In the genomic region with DNA sequence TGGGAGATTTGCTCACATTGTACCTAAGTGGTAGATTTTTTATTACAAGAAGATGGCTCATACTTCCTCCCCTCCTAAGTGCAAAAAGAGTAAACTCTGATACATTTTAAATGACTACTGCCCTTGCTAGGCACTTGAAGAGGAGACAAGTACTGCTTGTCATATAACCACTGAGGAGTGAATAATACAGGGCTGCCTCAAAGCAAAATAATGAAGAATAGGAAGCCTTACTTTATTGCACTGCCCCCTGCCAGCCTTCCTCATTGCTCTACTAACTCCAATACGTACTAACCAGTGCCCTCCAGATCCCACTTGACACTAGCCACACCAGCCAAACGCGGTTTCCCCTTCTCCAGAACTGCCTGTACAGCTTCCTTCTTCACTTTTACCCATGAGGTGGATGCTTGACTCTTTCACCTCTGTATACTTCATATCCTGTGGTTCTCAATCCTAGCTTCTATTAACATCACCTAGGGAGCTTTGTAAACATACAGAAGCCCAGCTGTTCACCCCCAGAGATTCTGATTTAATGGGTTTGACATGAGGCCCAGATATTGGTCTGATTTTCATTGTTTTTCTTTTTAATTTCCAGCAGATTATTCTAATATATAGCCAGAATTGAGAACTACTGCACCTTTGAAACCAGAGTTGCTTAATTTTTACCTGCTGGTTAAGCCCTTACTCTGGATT, we compare ENCODE assay signal across 21 cellular contexts. TPM values are rescaled to one million over a fixed set of nuclear protein-coding genes. Genes with fewer than 3 reads are reported as not detected.
DNase-seq lines count a peak whose midpoint lies in the region; ATAC-seq, FAIRE-seq and TF ChIP-seq lines count a peak whose summit lies in the region.
"Had no signal": no experiment of that assay in that cellular context is flagged by ENCODE, and none has a peak within 500 bp of the region (broad histone marks: within the 10 kb centered on the region; RNA-seq: fewer than 3 reads in every experiment).

No MANE protein-coding gene starts in this region.

- in situ Hi-C loops in IMR-90 (cut with MboI; ENCODE audit: low sequenced_read_pairs) = no loop called here

- no peaks in the 10 kb centered on the region for H3K79me1 ChIP-seq in IMR-90 (ENCODE audit: low read depth in 1 of 2, low read length in 2 of 2)

- H3K27ac Mint-ChIP-seq in activated CD4-positive, alpha-beta memory T cell treated with anti-CD3 and anti-CD28 coated beads for 36 hours = no peak overlapping the region
- H3K27ac Mint-ChIP-seq: activated naive CD8-positive, alpha-beta T cell treated with anti-CD3 and anti-CD28 coated beads for 36 hours had no signal

- DNase-seq in D721Med (ENCODE audit: insufficient read length, low spot score) (no peak), IMR-90 (no peak), PC-9 (no peak), lung (ENCODE audit: low spot score) (no peak), NCI-H526 treated with DMSO at 0.1 percent for 48 hours (lab: John Stamatoyannopoulos, UW) (no peak), COLO668 (lab: John Stamatoyannopoulos, UW; ENCODE audit: unreplicated experiment) (no peak)
- DNase-seq in activated CD4-positive, alpha-beta memory T cell treated with anti-CD3 and anti-CD28 coated beads for 36 hours = no peak
- DNase-seq in activated CD4-positive, alpha-beta T cell treated with anti-CD3 and anti-CD28 coated beads, Interleukin-2, amount 50 U/mL, for 4 hours = no peak
- DNase-seq: activated CD4-positive, alpha-beta T cell treated with anti-CD3 and anti-CD28 coated beads, Interleukin-2, amount 50 U/mL, for 1 hour; activated naive CD8-positive, alpha-beta T cell treated with anti-CD3 and anti-CD28 coated beads for 36 hours; effector CD8-positive, alpha-beta T cell; kidney; midbrain; NCI-H446; Peyer's patch; stimulated activated CD4-positive, alpha-beta T cell treated with anti-CD3 and anti-CD28 coated beads, Interleukin-4, amount 100 ng/mL, for 4 hours; testis had no signal

- H3K9me1 ChIP-seq in IMR-90 (ENCODE audit: insufficient read depth, low read length) = 0 out of 2 replicates have a peak, but pooled peaks cover 3% of the 10 kb centered on the region

- H3K4ac ChIP-seq in IMR-90 (ENCODE audit: low read depth, low read length) = no peak overlapping the region

- H3K9me2 ChIP-seq in PC-9 (ENCODE audit: insufficient read depth) = no peaks in the 10 kb centered on the region

- no peak overlapping the region for H2AK5ac ChIP-seq in IMR-90 (ENCODE audit: low read depth, low read length)

- dilution Hi-C loops in IMR-90 (cut with HindIII; ENCODE audit: low sequenced_read_pairs, unreplicated experiment) = no loop called here

- peaks cover under 1% of the 10 kb centered on the region for H3K9me3 Mint-ChIP-seq in activated CD4-positive, alpha-beta memory T cell treated with anti-CD3 and anti-CD28 coated beads for 36 hours
- H3K9me3 Mint-ChIP-seq: activated naive CD8-positive, alpha-beta T cell treated with anti-CD3 and anti-CD28 coated beads for 36 hours had no signal

- H3K4me1 Mint-ChIP-seq in activated CD4-positive, alpha-beta memory T cell treated with anti-CD3 and anti-CD28 coated beads for 36 hours (ENCODE audit: low read depth) = no peaks in the 10 kb centered on the region
- H3K4me1 Mint-ChIP-seq: activated naive CD8-positive, alpha-beta T cell treated with anti-CD3 and anti-CD28 coated beads for 36 hours had no signal

- no peak overlapping the region for H2BK20ac ChIP-seq in IMR-90 (ENCODE audit: low read depth, low read length)

- H4K20me1 ChIP-seq in IMR-90 (ENCODE audit: insufficient read depth, low read length) (no peaks in the 10 kb centered on the region), PC-9 (ENCODE audit: insufficient read depth) (no peaks in the 10 kb centered on the region)

- no peak overlapping the region for H2BK5ac ChIP-seq in IMR-90 (ENCODE audit: low read depth, low read length, poor library complexity, severe bottlenecking)

- H3K18ac ChIP-seq in IMR-90 (ENCODE audit: low read depth, low read length) = no peak overlapping the region

- no peak overlapping the region for H3K9ac ChIP-seq in IMR-90 (ENCODE audit: low read depth, low read length)

- peak overlapping the region; percentile 23 for H2AK9ac ChIP-seq in IMR-90 (replicated peaks; ENCODE audit: low read depth, low read length, poor library complexity)

- ATAC-seq in IMR-90 (ENCODE audit: low read depth) (no peak; the same call in 1 of the 2 replicates), lung (ENCODE audit: insufficient read depth, low FRiP score) (peak; percentile 47)

- TF ChIP-seq POLR2A in IMR-90 (IDR thresholded peaks at IDR 0.05; ENCODE audit: low read depth, low read length) = no peak

- intact Hi-C loops in IMR-90 (cut with micrococcal nuclease) = no loop called here
- intact Hi-C loops in PC-9 (cut with micrococcal nuclease; ENCODE audit: unreplicated experiment) = no loop called here
- intact Hi-C loops in activated CD4-positive, alpha-beta memory T cell treated with anti-CD3 and anti-CD28 coated beads for 36 hours (cut with micrococcal nuclease) = no loop called here

- FAIRE-seq in D721Med (lab: Jason Lieb, UNC) = peak; percentile 58
- FAIRE-seq: kidney, TTC549 had no signal

- H3K9me3 ChIP-seq in IMR-90 (ENCODE audit: control insufficient read depth, insufficient read depth, low read length) (no peaks in the 10 kb centered on the region; the same call in 1 of the 2 replicates), PC-9 (ENCODE audit: insufficient read depth, low read depth) (no peaks in the 10 kb centered on the region), lung (ENCODE audit: control insufficient read depth in 2 of 2, insufficient read depth in 1 of 2, low read length in 1 of 2) (no peaks in the 10 kb centered on the region)
- H3K9me3 ChIP-seq: HAP-1, Peyer's patch, testis had no signal

- H3K79me2 ChIP-seq in PC-9 (ENCODE audit: low read depth) = no peaks in the 10 kb centered on the region
- H3K79me2 ChIP-seq: hepatocyte had no signal

- peaks cover 2% of the 10 kb centered on the region for H3K36me3 Mint-ChIP-seq in activated CD4-positive, alpha-beta memory T cell treated with anti-CD3 and anti-CD28 coated beads for 36 hours

- H3K27me3 ChIP-seq in IMR-90 (ENCODE audit: control insufficient read depth, insufficient read depth, low read length) (no peaks in the 10 kb centered on the region), PC-9 (ENCODE audit: insufficient read depth, low read depth) (no peaks in the 10 kb centered on the region), lung (ENCODE audit: control insufficient read depth, insufficient read depth) (no peaks in the 10 kb centered on the region)
- H3K27me3 ChIP-seq: cardiac muscle cell, hepatocyte, Peyer's patch, testis had no signal

- no peak overlapping the region for H3K4me3 Mint-ChIP-seq in activated CD4-positive, alpha-beta memory T cell treated with anti-CD3 and anti-CD28 coated beads for 36 hours
- H3K4me3 Mint-ChIP-seq: activated naive CD8-positive, alpha-beta T cell treated with anti-CD3 and anti-CD28 coated beads for 36 hours had no signal

- no peak overlapping the region for H3K4me2 ChIP-seq in IMR-90 (ENCODE audit: low read depth, low read length)
- no peak overlapping the region for H3K4me2 ChIP-seq in PC-9
- H3K4me2 ChIP-seq: hepatocyte had no signal

- TF ChIP-seq RAD21 in IMR-90 (IDR thresholded peaks at IDR 0.05; ENCODE audit: low read length) = no peak

- H3K4me1 ChIP-seq in IMR-90 (ENCODE audit: control insufficient read depth, insufficient read depth, low read length) (no peaks in the 10 kb centered on the region; the same call in 1 of the 2 replicates), PC-9 (replicated peaks; ENCODE audit: insufficient read depth) (0 out of 2 replicates have a peak, but pooled peaks cover 8% of the 10 kb centered on the region), lung (ENCODE audit: control insufficient read depth in 2 of 2, insufficient read depth in 2 of 2, low read length in 2 of 2) (no peaks in the 10 kb centered on the region)
- H3K4me1 ChIP-seq: Peyer's patch, testis had no signal

- H3K56ac ChIP-seq in IMR-90 (ENCODE audit: extremely low read depth, insufficient read depth, low read length) = no peak overlapping the region

- H4K91ac ChIP-seq in IMR-90 (ENCODE audit: insufficient read depth, low read depth, low read length) = no peak overlapping the region

- H3K23ac ChIP-seq in IMR-90 (ENCODE audit: low read depth, low read length) = no peak overlapping the region

- H4K5ac ChIP-seq in IMR-90 (ENCODE audit: low read depth, low read length) = no peak overlapping the region

- H3K27ac ChIP-seq in IMR-90 (ENCODE audit: insufficient read depth, low read length) (no peak overlapping the region), PC-9 (no peak overlapping the region), lung (ENCODE audit: low read depth in 1 of 2, low read length in 1 of 2) (no peak overlapping the region)
- H3K27ac ChIP-seq: cardiac muscle cell, hepatocyte, Peyer's patch, testis had no signal

- 0 out of 2 replicates have a peak, but pooled peaks cover 6% of the 10 kb centered on the region for H3F3A ChIP-seq in PC-9 (ENCODE audit: insufficient read depth, low read depth)

- H4K8ac ChIP-seq in IMR-90 (ENCODE audit: low read depth in 2 of 2, low read length in 2 of 2) = no peak overlapping the region

- BruUV-seq in IMR-90 (replicated peaks; lab: Mats Ljungman, UMichigan) = no TSS peak
- no TSS peak for BruUV-seq in PC-9 (replicated peaks; lab: Mats Ljungman, UMichigan)

- H2AFZ ChIP-seq in IMR-90 (replicated peaks; ENCODE audit: low read length, poor library complexity) (peak overlapping the region; percentile 51), PC-9 (peak overlapping the region; percentile 46)
- H2AFZ ChIP-seq: hepatocyte had no signal

- H3K27me3 Mint-ChIP-seq in activated CD4-positive, alpha-beta memory T cell treated with anti-CD3 and anti-CD28 coated beads for 36 hours = no peaks in the 10 kb centered on the region

- no peak overlapping the region for H3K14ac ChIP-seq in IMR-90 (replicated peaks; ENCODE audit: low read depth, low read length)

- POLR2A ChIA-PET in IMR-90 (lab: Charles Lee; ENCODE audit: unreplicated experiment) (no interaction called here), PC-9 (lab: Charles Lee; ENCODE audit: unreplicated experiment) (interaction anchor here (0.6 kb wide), 1 partner anchor 697 kb away, joined by 4 read pairs; no protein-coding TSS in a partner anchor)
- POLR2A ChIA-PET in activated CD4-positive, alpha-beta memory T cell treated with anti-CD3 and anti-CD28 coated beads for 36 hours (lab: Charles Lee) = no interaction called here

- WGBS in IMR-90 (ENCODE audit: extremely low coverage in 2 of 2, insufficient read length in 1 of 2), 2 experiments = 58% methylated on average over 3 of the region's 3 CpGs; no CpG with 5 or more reads in 1 of the 2 experiments
- WGBS in lung, 2 donors = 48 to 68% methylated on average over 3 of the region's 3 CpGs

- H2BK120ac ChIP-seq in IMR-90 (ENCODE audit: low read depth, low read length) = no peak overlapping the region

- TF ChIP-seq CTCF in D721Med (IDR thresholded peaks at IDR 0.05; ENCODE audit: insufficient read depth, missing control alignments) = no peak
- TF ChIP-seq CTCF in IMR-90 (conservative IDR thresholded peaks at IDR 0.05; ENCODE audit: low read depth, low read length) = no peak
- no peak for TF ChIP-seq CTCF in PC-9 (conservative IDR thresholded peaks at IDR 0.05)
- no peak for TF ChIP-seq CTCF in lung (IDR thresholded peaks at IDR 0.05; ENCODE audit: control extremely low read depth, extremely low read depth)

- H3K4me3 ChIP-seq in IMR-90 (ENCODE audit: insufficient read depth, low read depth, low read length) (no peak overlapping the region), PC-9 (no peak overlapping the region), lung (no peak overlapping the region)
- H3K4me3 ChIP-seq: cardiac muscle cell, HAP-1, hepatocyte, Peyer's patch, testis had no signal

- H3K36me3 ChIP-seq in IMR-90 (ENCODE audit: control insufficient read depth, insufficient read depth, low read length) (no peaks in the 10 kb centered on the region), PC-9 (ENCODE audit: low read depth) (no peaks in the 10 kb centered on the region), lung (ENCODE audit: control insufficient read depth in 2 of 2, insufficient read depth in 2 of 2, low read length in 2 of 2) (no peaks in the 10 kb centered on the region)
- H3K36me3 ChIP-seq: cardiac muscle cell, HAP-1, Peyer's patch had no signal

- H2BK15ac ChIP-seq in IMR-90 (ENCODE audit: low read depth, low read length) = no peak overlapping the region

- CTCF ChIA-PET in IMR-90 (lab: Yijun Ruan, JAX) (interaction anchor here (1.0 kb wide), 1 partner anchor 54 kb away, joined by 4 read pairs; no protein-coding TSS in a partner anchor), PC-9 (lab: Charles Lee) (interaction anchor here (0.8 kb wide), 1 partner anchor 12 kb away, joined by 3 read pairs; a partner anchor contains a TSS)
- CTCF ChIA-PET in activated CD4-positive, alpha-beta memory T cell treated with anti-CD3 and anti-CD28 coated beads for 36 hours (lab: Charles Lee) = no interaction called here

RNA-seq across cellular contexts. Expression of a gene that starts 11.7 kb away (rescaled TPM):
- total RNA-seq in IMR-90 (2012; rRNA removed) = 7.0 and 16.7 TPM in 2 replicates
- polyA plus RNA-seq in IMR-90 (2012; rRNA removed) = 5.6 and 7.3 TPM in 2 replicates
- 0.53 and 0.84 TPM in 2 replicates for polyA plus RNA-seq in IMR-90 (2012; cell fraction: cytosol; rRNA removed)
- 0.60 and 7.4 TPM in 2 replicates for polyA plus RNA-seq in IMR-90 (2012; cell fraction: nucleus; rRNA removed; ENCODE audit: low replicate concordance)
- 16.9 and 17.5 TPM in 2 replicates for total RNA-seq in PC-9 (2021)
- total RNA-seq in lung = 10 to 100 TPM; 11.5 to 19.3 TPM
- 1 to 10 TPM; 5.5 to 7.2 TPM for polyA plus RNA-seq in lung
- 10 to 100 TPM; 14.1 to 14.2 TPM for total RNA-seq in activated CD4-positive, alpha-beta memory T cell treated with anti-CD3 and anti-CD28 coated beads for 36 hours

RNA-seq across cellular contexts. Expression of a gene that starts 48.4 kb away (rescaled TPM):
- total RNA-seq in IMR-90 (2012; rRNA removed) (25.3 and 49.4 TPM in 2 replicates), PC-9 (2021) (48.0 and 71.3 TPM in 2 replicates), lung (100 to 1,000 TPM in 1 of 2 donors, 10 to 100 TPM in 1; 64.4 to 203 TPM)
- polyA plus RNA-seq in IMR-90 (2012; rRNA removed) (8.7 and 9.7 TPM in 2 replicates), lung (10 to 100 TPM; 11.4 to 15.5 TPM)
- polyA plus RNA-seq in IMR-90 (2012; cell fraction: cytosol; rRNA removed) = 0.78 and 0.89 TPM in 2 replicates
- 6.7 and 40.2 TPM in 2 replicates for polyA plus RNA-seq in IMR-90 (2012; cell fraction: nucleus; rRNA removed; ENCODE audit: low replicate concordance)
- 10 to 100 TPM; 23.5 to 25.3 TPM for total RNA-seq in activated CD4-positive, alpha-beta memory T cell treated with anti-CD3 and anti-CD28 coated beads for 36 hours
